15 cellular contexts compared by ENCODE assay signal in genomic region chr14:95697764-95698163, GRCh38. TPM values are rescaled to one million over a fixed set of nuclear protein-coding genes. Genes with fewer than 3 reads are reported as not detected.
DNase-seq lines count a peak whose midpoint lies in the region; ATAC-seq lines count a peak whose summit lies in the region.
"Had no signal": no experiment of that assay in that cellular context is flagged by ENCODE, and none has a peak within 500 bp of the region (broad histone marks: within the 10 kb centered on the region; RNA-seq: fewer than 3 reads in every experiment).

No MANE protein-coding gene starts in this region.

- H3K4me2 ChIP-seq in BLaER1 = peak overlapping the region; percentile 91

- no peaks in the 10 kb centered on the region for H4K20me1 ChIP-seq in BLaER1

- DNase-seq in SKM-1 (lab: John Stamatoyannopoulos, UW; ENCODE audit: unreplicated experiment) = no peak
- DNase-seq in T-cell = no peak
- no peak for DNase-seq in activated CD4-positive, alpha-beta memory T cell treated with anti-CD3 and anti-CD28 coated beads, Interleukin-2, amount 10 ng/mL, durations not matched to agents 7 days and 5 days
- DNase-seq: H7, IMR-90, NCI-H2081, uterus had no signal

- peaks cover 0 to 14% (median 0%) of the 10 kb centered on the region in 3 donors for H3K4me1 Mint-ChIP-seq in T-cell
- no peaks in the 10 kb centered on the region for H3K4me1 Mint-ChIP-seq in activated CD4-positive, alpha-beta memory T cell treated with anti-CD3 and anti-CD28 coated beads, Interleukin-2, amount 10 ng/mL, durations not matched to agents 7 days and 5 days

- no peaks in the 10 kb centered on the region for H3K36me3 ChIP-seq in BLaER1
- H3K36me3 ChIP-seq: breast epithelium, uterus had no signal

- peaks cover 97% of the 10 kb centered on the region for H3K4me1 ChIP-seq in BLaER1
- H3K4me1 ChIP-seq: breast epithelium, uterus had no signal

- H3K9me3 ChIP-seq in BLaER1 = no peaks in the 10 kb centered on the region
- H3K9me3 ChIP-seq: breast epithelium, uterus had no signal

- H3K4me3 ChIP-seq in BLaER1 = peak overlapping the region; percentile 53
- H3K4me3 ChIP-seq: breast epithelium, uterus had no signal

- no peaks in the 10 kb centered on the region for H3K9me3 Mint-ChIP-seq in T-cell
- H3K9me3 Mint-ChIP-seq in activated CD4-positive, alpha-beta memory T cell treated with anti-CD3 and anti-CD28 coated beads, Interleukin-2, amount 10 ng/mL, durations not matched to agents 7 days and 5 days = no peaks in the 10 kb centered on the region

- no peaks in the 10 kb centered on the region for H3K27me3 ChIP-seq in BLaER1
- H3K27me3 ChIP-seq: uterus had no signal

- POLR2A ChIA-PET in T-cell (lab: Charles Lee) = no interaction called here
- POLR2A ChIA-PET in activated CD4-positive, alpha-beta memory T cell treated with anti-CD3 and anti-CD28 coated beads, Interleukin-2, amount 10 ng/mL, durations not matched to agents 7 days and 5 days (lab: Charles Lee) = interaction anchor here (0.6 kb wide), 1 partner anchor 270 kb away, joined by 3 read pairs; no protein-coding TSS in a partner anchor

- H3K27ac ChIP-seq in BLaER1 = peak overlapping the region; percentile 97
- H3K27ac ChIP-seq: breast epithelium, RWPE1, uterus, VCaP had no signal

- H3K9ac ChIP-seq in BLaER1 = peak overlapping the region; percentile 86

- no peak overlapping the region for H3K27ac Mint-ChIP-seq in T-cell
- H3K27ac Mint-ChIP-seq in activated CD4-positive, alpha-beta memory T cell treated with anti-CD3 and anti-CD28 coated beads, Interleukin-2, amount 10 ng/mL, durations not matched to agents 7 days and 5 days = no peak overlapping the region

- ATAC-seq in GM18909 (IDR thresholded peaks at IDR 0.05; ENCODE audit: poor library complexity, unreplicated experiment) = peak; percentile 56
- ATAC-seq in HG02623 (IDR thresholded peaks at IDR 0.05; ENCODE audit: unreplicated experiment) = peak; percentile 62
- peak; percentile 46 for ATAC-seq in HG03520 (IDR thresholded peaks at IDR 0.05; ENCODE audit: unreplicated experiment)
- no peak for ATAC-seq in GM19035 (IDR thresholded peaks at IDR 0.05; ENCODE audit: unreplicated experiment)
- ATAC-seq in T-cell (replicated peaks in 1 of 4) = no peak

- H3K36me3 Mint-ChIP-seq in T-cell = no peaks in the 10 kb centered on the region
- no peaks in the 10 kb centered on the region for H3K36me3 Mint-ChIP-seq in activated CD4-positive, alpha-beta memory T cell treated with anti-CD3 and anti-CD28 coated beads, Interleukin-2, amount 10 ng/mL, durations not matched to agents 7 days and 5 days (ENCODE audit: low read depth)

- no peak overlapping the region for H3K4me3 Mint-ChIP-seq in T-cell
- no peak overlapping the region for H3K4me3 Mint-ChIP-seq in activated CD4-positive, alpha-beta memory T cell treated with anti-CD3 and anti-CD28 coated beads, Interleukin-2, amount 10 ng/mL, durations not matched to agents 7 days and 5 days

- peaks cover 31 to 45% of the 10 kb centered on the region in 2 donors for H3K27me3 Mint-ChIP-seq in T-cell
- peaks cover 16% of the 10 kb centered on the region for H3K27me3 Mint-ChIP-seq in activated CD4-positive, alpha-beta memory T cell treated with anti-CD3 and anti-CD28 coated beads, Interleukin-2, amount 10 ng/mL, durations not matched to agents 7 days and 5 days

- CTCF ChIA-PET in T-cell (lab: Charles Lee) = no interaction called here
- CTCF ChIA-PET in activated CD4-positive, alpha-beta memory T cell treated with anti-CD3 and anti-CD28 coated beads, Interleukin-2, amount 10 ng/mL, durations not matched to agents 7 days and 5 days (lab: Charles Lee) = no interaction called here

RNA-seq across cellular contexts. Expression of gene TCL1B, which starts 11.5 kb away (rescaled TPM):
- 1 to 10 TPM in 1 of 5 donors, under 1 TPM in 3, not detected in 1; 0.21 to 2.0 (median 0.70) TPM for total RNA-seq in T-cell
- total RNA-seq in activated CD4-positive, alpha-beta memory T cell treated with anti-CD3 and anti-CD28 coated beads, Interleukin-2, amount 10 ng/mL, durations not matched to agents 7 days and 5 days = not detected
- total RNA-seq: breast epithelium, IMR-90 had no signal

RNA-seq across cellular contexts. Expression of gene TCL1A, which starts 16.2 kb away (rescaled TPM):
- 10 to 100 TPM in 1 of 5 donors, 1 to 10 TPM in 4; 1.4 to 22.5 (median 2.6) TPM for total RNA-seq in T-cell
- total RNA-seq in activated CD4-positive, alpha-beta memory T cell treated with anti-CD3 and anti-CD28 coated beads, Interleukin-2, amount 10 ng/mL, durations not matched to agents 7 days and 5 days = not detected
- total RNA-seq: breast epithelium, H7, IMR-90 had no signal

Comparison
In these comparisons a context has a peak if more than half of its experiments do, and no peak if none do; other contexts are left out.
1. ATAC-seq: peak in GM18909 (single experiment), HG02623 (single experiment) and HG03520 (single experiment); none in GM19035 (single experiment) and T-cell (0 of 4).